Comparison of ENCODE assay signal across 1 cellular context in genomic region chr10:102502029-102502336, GRCh38.
TF ChIP-seq lines count a peak whose summit lies in the region.

No MANE protein-coding gene starts in this region.

TF ChIP-seq in K562, 482 proteins besides CTCF, POLR2A, EP300 and RAD21 (continued from another document):
- TF ChIP-seq MGA (IDR thresholded peaks at IDR 0.05): no peak
- no peak for TF ChIP-seq EP400 (IDR thresholded peaks at IDR 0.05)
